Comparison of ENCODE assay signal across 9 cellular contexts in the genomic region with DNA sequence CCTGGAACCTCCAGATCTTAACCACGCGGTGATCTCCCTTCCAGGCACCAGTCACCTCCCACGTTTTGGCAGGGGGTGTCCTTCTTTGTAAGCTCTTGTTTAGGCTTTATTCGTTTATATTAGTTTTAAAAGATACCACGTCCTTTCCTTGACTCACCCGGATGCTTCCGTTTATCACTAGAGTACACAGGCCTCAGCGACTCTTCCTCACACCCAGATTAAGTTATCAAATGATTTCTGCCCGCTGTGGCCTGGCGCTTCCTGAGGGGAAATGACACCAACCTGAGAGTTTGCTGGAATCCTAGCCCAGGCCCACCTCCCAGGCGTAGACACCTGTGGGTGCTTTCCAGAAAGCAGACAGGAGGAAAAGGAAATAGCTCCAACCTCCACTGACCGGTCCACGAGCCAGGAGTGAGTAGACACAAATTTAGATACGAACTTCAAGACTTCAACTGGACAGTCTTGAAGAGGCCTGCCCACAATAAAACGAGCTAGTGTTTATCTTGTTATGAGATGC. TPM values are rescaled to one million over a fixed set of nuclear protein-coding genes. Genes with fewer than 3 reads are reported as not detected.
DNase-seq lines count a peak whose midpoint lies in the region; ATAC-seq, FAIRE-seq and TF ChIP-seq lines count a peak whose summit lies in the region.
"Had no signal": no experiment of that assay in that cellular context is flagged by ENCODE, and none has a peak within 500 bp of the region (broad histone marks: within the 10 kb centered on the region; RNA-seq: fewer than 3 reads in every experiment).

No MANE protein-coding gene starts in this region.

- no peak overlapping the region for H3K56ac ChIP-seq in H1 (replicated peaks; ENCODE audit: insufficient read length, low read depth, low read length)

- TF ChIP-seq RAD21 in H1 (IDR thresholded peaks at IDR 0.05 in 1 of 2, conservative IDR thresholded peaks at IDR 0.05 in 1 of 2; ENCODE audit: low read depth in 2 of 2, low read length in 2 of 2): no peak

- no peak overlapping the region for H3K4ac ChIP-seq in H1 (replicated peaks; ENCODE audit: insufficient read length, low read depth, low read length)

- H2BK12ac ChIP-seq in H1 (ENCODE audit: low read depth, low read length): no peak overlapping the region

- H3K36me3 Mint-ChIP-seq in naive thymus-derived CD8-positive, alpha-beta T cell: no peaks in the 10 kb centered on the region

- ATAC-seq in naive thymus-derived CD8-positive, alpha-beta T cell: no peak
- ATAC-seq in HG03378 (IDR thresholded peaks at IDR 0.05; ENCODE audit: unreplicated experiment): no peak

- no peaks in the 10 kb centered on the region for H4K20me1 ChIP-seq in H1 (replicated peaks in 1 of 2; ENCODE audit: control insufficient read depth in 1 of 2, insufficient read depth in 2 of 2, low read length in 2 of 2)

- H3K4me1 ChIP-seq in H1 (replicated peaks in 1 of 4; ENCODE audit: control insufficient read depth in 3 of 4, insufficient read depth in 4 of 4, low read length in 3 of 4): peaks cover 2 to 14% (median 6%) of the 10 kb centered on the region in 4 experiments; a peak in 6 of 7 replicates

- H3K79me2 ChIP-seq in H1 (ENCODE audit: control insufficient read depth in 1 of 2, insufficient read depth in 2 of 2, low read length in 2 of 2): no peaks in the 10 kb centered on the region

- DNase-seq in stimulated activated CD4-positive, alpha-beta T cell treated with anti-CD3 and anti-CD28 coated beads, Interleukin-15, amount 100 ng/mL, for 24 hours: peak; percentile 1
- DNase-seq in stimulated activated CD4-positive, alpha-beta T cell treated with anti-CD3 and anti-CD28 coated beads, Interleukin-2, amount 100 ng/mL, for 48 hours: no peak
- no peak for DNase-seq in H1 (ENCODE audit: low read depth in 1 of 2, low spot score in 2 of 2)
- DNase-seq in naive thymus-derived CD8-positive, alpha-beta T cell: no peak
- no peak for DNase-seq in NOMO-1 treated with DMSO at 0.1 percent for 48 hours (lab: John Stamatoyannopoulos, UW; ENCODE audit: unreplicated experiment)
- no peak for DNase-seq in RKO (ENCODE audit: low spot score)
- DNase-seq in NCI-H748 treated with DMSO at 0.1 percent for 48 hours (lab: John Stamatoyannopoulos, UW): no peak
- DNase-seq: stimulated activated CD4-positive, alpha-beta T cell treated with anti-CD3 and anti-CD28 coated beads, Interleukin-1b, Interleukin-23, amount 100 ng/mL, for 48 hours had no signal

- TF ChIP-seq CTCF in H1 (IDR thresholded peaks at IDR 0.05; ENCODE audit: control extremely low read depth in 1 of 3, insufficient read depth in 1 of 3, low read depth in 1 of 3, low read length in 3 of 3): no peak

- FAIRE-seq in H1 (lab: Jason Lieb, UNC): no peak

- no peaks in the 10 kb centered on the region for H3K27me3 ChIP-seq in H1 (replicated peaks in 1 of 4; ENCODE audit: control insufficient read depth in 3 of 4, extremely low read depth in 1 of 4, insufficient read depth in 3 of 4, low read length in 3 of 4)

- WGBS in H1 (ENCODE audit: extremely low coverage in 1 of 2, insufficient coverage in 1 of 2, insufficient read length in 1 of 2, insufficient replicate concordance in 2 of 2, low coverage in 1 of 2, low lambda C conversion rate in 2 of 2, missing lambda C conversion rate in 1 of 2), 2 experiments: 50% methylated on average over 15 of the region's 15 CpGs; no CpG with 5 or more reads in 1 of the 2 experiments

- H3K4me3 Mint-ChIP-seq in naive thymus-derived CD8-positive, alpha-beta T cell: peak overlapping the region in 9 of 10 donors; percentile 9 to 83 (median 54)

- no peak overlapping the region for H2AK5ac ChIP-seq in H1 (ENCODE audit: low read depth, low read length)

- no peak overlapping the region; the same call in 1 of the 2 replicates for H3K18ac ChIP-seq in H1 (ENCODE audit: extremely low read depth, low read length)

- H3K23ac ChIP-seq in H1 (ENCODE audit: insufficient read length): no peak overlapping the region

- H3K9me3 ChIP-seq in H1 (ENCODE audit: insufficient read depth in 2 of 2, low read depth in 1 of 2, low read length in 1 of 2): no peaks in the 10 kb centered on the region

- CTCF ChIA-PET in H1 (lab: Charles Lee; ENCODE audit: partially characterized antibody): interaction anchor here (2.1 kb wide), 1 partner anchor 65 kb away, joined by 10 read pairs; no protein-coding TSS in a partner anchor

- TF ChIP-seq POLR2A in H1 (IDR thresholded peaks at IDR 0.05; ENCODE audit: control extremely low read depth in 1 of 2, low read depth in 2 of 2, low read length in 2 of 2): no peak

- no peak overlapping the region for H4K5ac ChIP-seq in H1 (ENCODE audit: insufficient read length, low read depth, low read length)

- peaks cover 9% of the 10 kb centered on the region; the same call in 1 of the 2 replicates for H3K23me2 ChIP-seq in H1 (ENCODE audit: low read depth, low read length)

- no peak overlapping the region for H2BK120ac ChIP-seq in H1 (replicated peaks; ENCODE audit: low read depth, low read length)

- peak overlapping the region; percentile 90 to 98 for H3K4me2 ChIP-seq in H1 (ENCODE audit: insufficient read depth in 1 of 2, low read depth in 2 of 2, low read length in 2 of 2)

- peak overlapping the region; percentile 83 for H2AFZ ChIP-seq in H1 (ENCODE audit: low read length)

- H3K27me3 Mint-ChIP-seq in naive thymus-derived CD8-positive, alpha-beta T cell: peaks cover 27 to 69% (median 53%) of the 10 kb centered on the region in 5 donors

- H4K8ac ChIP-seq in H1 (ENCODE audit: extremely low read depth, insufficient read depth, low read length): no peak overlapping the region

- no peak overlapping the region for H2BK20ac ChIP-seq in H1 (ENCODE audit: low read length)

- no peak overlapping the region for H3K14ac ChIP-seq in H1 (ENCODE audit: insufficient read length)

- peak overlapping the region; percentile 47 to 77 (median 66) for H3K4me3 ChIP-seq in H1 (ENCODE audit: extremely low read depth in 1 of 4, insufficient read depth in 2 of 4, low read depth in 3 of 4, low read length in 4 of 4)

- 0 out of 2 replicates have a peak overlapping the region, but pooled peaks have one; percentile 63 for H2BK15ac ChIP-seq in H1 (ENCODE audit: low read length)

- no peak overlapping the region for H4K91ac ChIP-seq in H1 (replicated peaks; ENCODE audit: insufficient read length, low read length)

- peaks cover 12 to 33% (median 26%) of the 10 kb centered on the region in 4 donors for H3K4me1 Mint-ChIP-seq in naive thymus-derived CD8-positive, alpha-beta T cell

- H3K27ac ChIP-seq in H1 (ENCODE audit: low read depth, low read length): no peak overlapping the region

- no peak overlapping the region for H3K27ac Mint-ChIP-seq in naive thymus-derived CD8-positive, alpha-beta T cell

- no peaks in the 10 kb centered on the region for H3K79me1 ChIP-seq in H1 (ENCODE audit: low read depth, low read length)

- TF ChIP-seq EP300 in H1 (IDR thresholded peaks at IDR 0.05; ENCODE audit: borderline replicate concordance in 1 of 2, low read depth in 2 of 2, low read length in 2 of 2): no peak

- peaks cover 0 to 4% (median 0%) of the 10 kb centered on the region in 9 donors for H3K9me3 Mint-ChIP-seq in naive thymus-derived CD8-positive, alpha-beta T cell

- H2BK5ac ChIP-seq in H1 (ENCODE audit: low read depth, low read length): no peak overlapping the region

- H3K9ac ChIP-seq in H1 (replicated peaks in 1 of 4; ENCODE audit: extremely low read depth in 1 of 4, low read depth in 3 of 4, low read length in 3 of 4): no peak overlapping the region

- POLR2A ChIA-PET in H1 (lab: Charles Lee; ENCODE audit: partially characterized antibody): interaction anchor here (0.6 to 1.3 kb wide), 3 partner anchors 18 to 1164 kb away, joined by 3 read pairs; no protein-coding TSS in a partner anchor
- POLR2A ChIA-PET in naive thymus-derived CD8-positive, alpha-beta T cell (lab: Charles Lee): no interaction called here

- no peaks in the 10 kb centered on the region for H3K36me3 ChIP-seq in H1 (ENCODE audit: control insufficient read depth in 2 of 4, insufficient read depth in 4 of 4, low read length in 3 of 4)

TF ChIP-seq in H1, 55 proteins besides CTCF, POLR2A, EP300 and RAD21 (continues in another document):
- TF ChIP-seq KDM1A (IDR thresholded peaks at IDR 0.05; ENCODE audit: borderline replicate concordance, low read length) (no peak), CTBP2 (IDR thresholded peaks at IDR 0.05; ENCODE audit: borderline replicate concordance, insufficient read depth, insufficient read length, low read length) (no peak), POLR2AphosphoS5 (IDR thresholded peaks at IDR 0.05; ENCODE audit: low read depth, low read length) (no peak), SP1 (IDR thresholded peaks at IDR 0.05; ENCODE audit: low read depth, low read length) (no peak), JUND (IDR thresholded peaks at IDR 0.05; ENCODE audit: low read length) (no peak), SP2 (IDR thresholded peaks at IDR 0.05; ENCODE audit: low read length) (no peak), YY1 (IDR thresholded peaks at IDR 0.05; ENCODE audit: low read depth, low read length) (no peak)

RNA-seq across cellular contexts. Expression of gene ADAMTS3, which starts 0.8 kb away (rescaled TPM):
- total RNA-seq in H1 (2021; fragmentation: NEBNext Ultra II Directional; extraction: Animal tissue kit (Norgen Biotek cat#: 25700)): 3.2 and 3.4 TPM in 2 replicates
- 0.99 and 1.3 TPM in 2 replicates for polyA plus RNA-seq in H1 (2011; rRNA removed)
- 1.4 TPM for polyA plus RNA-seq in H1 (2011; cell fraction: cytosol; rRNA removed)
- 2.9 TPM for polyA plus RNA-seq in H1 (2011; cell fraction: nucleus; rRNA removed)
- polyA plus RNA-seq in H1 (2012, experiment 1 of 2): 1.9 to 2.8 TPM (median 2.4 TPM) in 4 replicates
- polyA plus RNA-seq in H1 (2012, experiment 2 of 2): 0.13 TPM
- 2.7 TPM for polyA plus RNA-seq in H1 (2013, experiment 1 of 2)
- 2.6 TPM for polyA plus RNA-seq in H1 (2013, experiment 2 of 2)
- polyA minus RNA-seq in H1 (2011; rRNA and poly(A)+ RNA removed): 7.3 and 9.4 TPM in 2 replicates
- 3.5 TPM for polyA minus RNA-seq in H1 (2011; cell fraction: cytosol; rRNA and poly(A)+ RNA removed)
- polyA minus RNA-seq in H1 (2011; cell fraction: nucleus; rRNA and poly(A)+ RNA removed): 11.6 TPM
- not detected for total RNA-seq in naive thymus-derived CD8-positive, alpha-beta T cell
- polyA plus RNA-seq in naive thymus-derived CD8-positive, alpha-beta T cell: not detected
